8 cellular contexts compared by ENCODE assay signal in genomic region chr5:142866563-142867275, GRCh38.
DNase-seq lines count a peak whose midpoint lies in the region; ATAC-seq and TF ChIP-seq lines count a peak whose summit lies in the region.

No MANE protein-coding gene starts in this region.

- H3K36me3 Mint-ChIP-seq in CD4-positive, CD25-positive, alpha-beta regulatory T cell, result no peaks in the 10 kb centered on the region

- no peaks in the 10 kb centered on the region for H3K9me3 ChIP-seq in CD4-positive, CD25-positive, alpha-beta regulatory T cell (ENCODE audit: control insufficient read depth in 2 of 2, low read length in 2 of 2)
- no peaks in the 10 kb centered on the region for H3K9me3 ChIP-seq in ovary

- peak; percentile 48 to 78 for ATAC-seq in CD4-positive, CD25-positive, alpha-beta regulatory T cell (ENCODE audit: low read depth in 2 of 2)
- ATAC-seq in GM18867 (IDR thresholded peaks at IDR 0.05; ENCODE audit: unreplicated experiment) (peak; percentile 86), HG03159 (IDR thresholded peaks at IDR 0.05; ENCODE audit: unreplicated experiment) (peak; percentile 91)

- H3K27me3 Mint-ChIP-seq in CD4-positive, CD25-positive, alpha-beta regulatory T cell, result no peaks in the 10 kb centered on the region

- H3K27ac Mint-ChIP-seq in CD4-positive, CD25-positive, alpha-beta regulatory T cell, result peak overlapping the region in 1 of 3 donors; percentile 30

- intact Hi-C loops in ovary (cut with DNase I), result no loop called here

- peaks cover 3% of the 10 kb centered on the region for H3K4me1 ChIP-seq in CD4-positive, CD25-positive, alpha-beta regulatory T cell (ENCODE audit: control insufficient read depth, insufficient read depth, low read length, poor library complexity, severe bottlenecking)
- H3K4me1 ChIP-seq in ovary (ENCODE audit: insufficient read depth), result peaks cover 2% of the 10 kb centered on the region

- H3K27me3 ChIP-seq in CD4-positive, CD25-positive, alpha-beta regulatory T cell (ENCODE audit: control insufficient read depth, insufficient read depth, low read length), result no peaks in the 10 kb centered on the region
- no peaks in the 10 kb centered on the region for H3K27me3 ChIP-seq in ovary

- peaks cover 0 to 27% (median 10%) of the 10 kb centered on the region in 4 donors for H3K4me1 Mint-ChIP-seq in CD4-positive, CD25-positive, alpha-beta regulatory T cell

- no peak overlapping the region for H3K4me3 Mint-ChIP-seq in CD4-positive, CD25-positive, alpha-beta regulatory T cell

- no peak overlapping the region for H3K4me3 ChIP-seq in CD4-positive, CD25-positive, alpha-beta regulatory T cell (ENCODE audit: low read depth, low read length)
- H3K4me3 ChIP-seq in ovary, result no peak overlapping the region

- 58 to 62% (median 59%) methylated on average over 10 of the region's 10 CpGs for WGBS in ovary, 3 donors

- no peaks in the 10 kb centered on the region for H3K9me3 Mint-ChIP-seq in CD4-positive, CD25-positive, alpha-beta regulatory T cell

- no peak for TF ChIP-seq POLR2A in ovary (IDR thresholded peaks at IDR 0.05)

- DNase-seq in CD4-positive, CD25-positive, alpha-beta regulatory T cell, result peak in 2 of 3 donors; percentile 50 to 74
- DNase-seq in NCI-H774 (lab: John Stamatoyannopoulos, UW), result peak; percentile 55
- DNase-seq in activated T-cell treated with anti-CD3 and anti-CD28 coated beads for 4 hours, result peak; percentile 17
- peak; percentile 44 for DNase-seq in fibroblast of the conjunctiva (ENCODE audit: low read depth)
- peak in 1 of 5 donors; percentile 34 for DNase-seq in ovary
- DNase-seq in T-helper 9 cell, result no peak

- H3K27ac ChIP-seq in CD4-positive, CD25-positive, alpha-beta regulatory T cell (ENCODE audit: insufficient read depth, low read length, poor library complexity, severe bottlenecking), result no peak overlapping the region
- H3K27ac ChIP-seq in ovary, result no peak overlapping the region

- peak in 2 of 3 donors; percentile 19 to 50 for TF ChIP-seq CTCF in ovary (IDR thresholded peaks at IDR 0.05)

- no peaks in the 10 kb centered on the region for H3K36me3 ChIP-seq in CD4-positive, CD25-positive, alpha-beta regulatory T cell (ENCODE audit: control insufficient read depth, insufficient read depth, low read length)
- H3K36me3 ChIP-seq in ovary, result no peaks in the 10 kb centered on the region

- TF ChIP-seq EP300 in ovary (IDR thresholded peaks at IDR 0.05), result no peak
